In genomic region chr2:54457326-54458023, GRCh38 we compare ENCODE assay signal across 1 cellular context.
TF ChIP-seq lines count a peak whose summit lies in the region.

No MANE protein-coding gene starts in this region.

TF ChIP-seq in HepG2, 621 proteins besides CTCF, POLR2A, EP300 and RAD21 (continued from another document and continues in another):
- TF ChIP-seq ZNF570 (CRISPR knock-in tag; IDR thresholded peaks at IDR 0.05; ENCODE audit: borderline replicate concordance): no peak
- TF ChIP-seq HNF4G (IDR thresholded peaks at IDR 0.05; ENCODE audit: borderline replicate concordance, low read depth, low read length): no peak
- 0 out of 2 replicates have a peak, but pooled peaks have one; percentile 50 for TF ChIP-seq HNF4G (CRISPR knock-in tag; IDR thresholded peaks at IDR 0.05; ENCODE audit: borderline replicate concordance, low read depth)
- no peak for TF ChIP-seq ZHX1 (CRISPR knock-in tag; IDR thresholded peaks at IDR 0.05; ENCODE audit: low read depth)
- peak; percentile 25; the same call in 1 of the 2 replicates for TF ChIP-seq SKIL (CRISPR knock-in tag; IDR thresholded peaks at IDR 0.05; ENCODE audit: borderline replicate concordance)
- no peak for TF ChIP-seq ZNF143 (CRISPR knock-in tag; IDR thresholded peaks at IDR 0.05)
- no peak for TF ChIP-seq ZNF879 (CRISPR knock-in tag; IDR thresholded peaks at IDR 0.05)
- TF ChIP-seq MTA3 (CRISPR knock-in tag; IDR thresholded peaks at IDR 0.05): no peak
- no peak for TF ChIP-seq TBX3 (IDR thresholded peaks at IDR 0.05; ENCODE audit: borderline replicate concordance)
- peak; percentile 80 for TF ChIP-seq PATZ1 (CRISPR knock-in tag; IDR thresholded peaks at IDR 0.05)
- no peak for TF ChIP-seq MED8 (CRISPR knock-in tag; IDR thresholded peaks at IDR 0.05; ENCODE audit: insufficient replicate concordance)
- TF ChIP-seq SAP130 (CRISPR knock-in tag; IDR thresholded peaks at IDR 0.05; ENCODE audit: low read depth): peak; percentile 84
- no peak for TF ChIP-seq STAT6 (CRISPR knock-in tag; IDR thresholded peaks at IDR 0.05; ENCODE audit: borderline replicate concordance)
- TF ChIP-seq KLF12 (CRISPR knock-in tag; IDR thresholded peaks at IDR 0.05; ENCODE audit: borderline replicate concordance): 0 out of 2 replicates have a peak, but pooled peaks have one; percentile 56
- peak; percentile 84 for TF ChIP-seq ZNF451 (CRISPR knock-in tag; IDR thresholded peaks at IDR 0.05)
- no peak for TF ChIP-seq HNF1A (IDR thresholded peaks at IDR 0.05; ENCODE audit: low read depth)
- TF ChIP-seq HNF1A (CRISPR knock-in tag; IDR thresholded peaks at IDR 0.05; ENCODE audit: borderline replicate concordance): peak; percentile 44; the same call in 1 of the 2 replicates
- TF ChIP-seq JUND (CRISPR knock-in tag; IDR thresholded peaks at IDR 0.05): no peak
- TF ChIP-seq IRF9 (CRISPR knock-in tag; IDR thresholded peaks at IDR 0.05; ENCODE audit: borderline replicate concordance): peak; percentile 62; the same call in 1 of the 2 replicates
- no peak for TF ChIP-seq THAP8 (CRISPR knock-in tag; IDR thresholded peaks at IDR 0.05; ENCODE audit: borderline replicate concordance)
- TF ChIP-seq MXD4 (CRISPR knock-in tag; IDR thresholded peaks at IDR 0.05): no peak
- TF ChIP-seq SMAD9 (CRISPR knock-in tag; IDR thresholded peaks at IDR 0.05): no peak
- no peak for TF ChIP-seq ZSCAN20 (CRISPR knock-in tag; IDR thresholded peaks at IDR 0.05; ENCODE audit: borderline replicate concordance)
- no peak for TF ChIP-seq HNF4A (CRISPR knock-in tag; IDR thresholded peaks at IDR 0.05)
- TF ChIP-seq ZNF468 (CRISPR knock-in tag; IDR thresholded peaks at IDR 0.05): no peak
- TF ChIP-seq MAZ (IDR thresholded peaks at IDR 0.05; ENCODE audit: borderline replicate concordance, low read depth, low read length): no peak; the same call in 1 of the 2 replicates
- peak; percentile 11; the same call in 1 of the 2 replicates for TF ChIP-seq MAZ (CRISPR knock-in tag; IDR thresholded peaks at IDR 0.05; ENCODE audit: low read depth)
- peak; percentile 58; the same call in 1 of the 2 replicates for TF ChIP-seq RBFOX2 (IDR thresholded peaks at IDR 0.05; ENCODE audit: low read depth, low read length)
- TF ChIP-seq ZNF543 (CRISPR knock-in tag; IDR thresholded peaks at IDR 0.05): peak; percentile 55; the same call in 1 of the 2 replicates
- TF ChIP-seq FOXJ3 (CRISPR knock-in tag; IDR thresholded peaks at IDR 0.05; ENCODE audit: borderline replicate concordance): no peak
- no peak for TF ChIP-seq ZMAT5 (CRISPR knock-in tag; IDR thresholded peaks at IDR 0.05; ENCODE audit: borderline replicate concordance, low read depth)
- no peak for TF ChIP-seq ZBTB46 (CRISPR knock-in tag; IDR thresholded peaks at IDR 0.05; ENCODE audit: borderline replicate concordance)
- no peak for TF ChIP-seq ZNF513 (CRISPR knock-in tag; conservative IDR thresholded peaks at IDR 0.05)
- TF ChIP-seq NFYB (CRISPR knock-in tag; IDR thresholded peaks at IDR 0.05): no peak
- TF ChIP-seq ZFP91 (CRISPR knock-in tag; IDR thresholded peaks at IDR 0.05; ENCODE audit: borderline replicate concordance): peak; percentile 22; the same call in 1 of the 2 replicates
- TF ChIP-seq ZNF546 (CRISPR knock-in tag; conservative IDR thresholded peaks at IDR 0.05): peak; percentile 30; the same call in 1 of the 2 replicates
